Comparison of ENCODE assay signal across 1 cellular context in the genomic region with DNA sequence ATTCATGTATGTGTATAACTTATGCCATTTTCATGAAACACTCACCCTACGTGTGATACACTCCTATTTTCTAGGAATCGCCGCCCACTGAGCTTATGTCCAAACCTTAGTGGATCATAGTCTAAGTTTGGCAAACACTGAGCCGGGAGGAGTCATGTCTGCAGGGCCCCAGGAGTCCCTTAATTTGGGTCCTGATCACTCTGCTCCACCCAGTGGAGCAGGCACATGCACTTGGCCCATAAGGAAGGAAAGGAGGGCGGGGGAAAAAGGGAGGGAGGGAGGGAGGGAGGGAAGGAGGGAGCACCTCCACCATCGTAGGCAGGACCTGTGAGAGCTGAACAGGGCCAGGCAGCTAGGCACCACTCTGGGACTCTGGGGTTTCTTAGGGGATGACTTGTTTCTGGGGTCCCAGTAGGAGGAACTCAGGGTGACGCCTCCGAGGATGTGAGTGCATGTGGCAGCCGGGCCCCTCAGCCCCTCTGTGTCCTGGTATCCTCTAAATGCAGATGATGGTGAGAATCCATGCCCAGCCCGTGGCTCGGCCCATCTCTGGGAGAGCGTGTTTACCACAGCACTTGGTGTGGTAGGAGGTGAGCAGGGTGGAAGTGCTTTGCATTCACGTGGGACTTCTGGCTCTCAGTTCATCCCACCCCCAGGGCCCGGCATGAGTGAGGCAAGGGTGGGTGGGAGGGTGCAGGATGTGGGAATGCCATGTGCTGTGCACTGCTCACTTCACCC.
TF ChIP-seq lines count a peak whose summit lies in the region.

No MANE protein-coding gene starts in this region.

TF ChIP-seq in GM23338, 12 proteins besides CTCF, POLR2A, EP300 and RAD21 (continued from another document):
- TF ChIP-seq ZNF462 (CRISPR knock-in tag; IDR thresholded peaks at IDR 0.05) (no peak), EZH2phosphoT487 (IDR thresholded peaks at IDR 0.05; ENCODE audit: unreplicated experiment) (no peak), STAT1 (IDR thresholded peaks at IDR 0.05; ENCODE audit: unreplicated experiment) (no peak), NANOG (IDR thresholded peaks at IDR 0.05; ENCODE audit: borderline replicate concordance) (no peak)
